8 cellular contexts compared by ENCODE assay signal in genomic region chrX:65034641-65035450, GRCh38. TPM values are rescaled to one million over a fixed set of nuclear protein-coding genes. Genes with fewer than 3 reads are reported as not detected.
DNase-seq lines count a peak whose midpoint lies in the region; ATAC-seq, FAIRE-seq and TF ChIP-seq lines count a peak whose summit lies in the region.

Gene ZC3H12B (plus strand): TSS chrX:65034826.

- POLR2A ChIA-PET in RWPE1 (lab: Yijun Ruan, JAX; ENCODE audit: low non-redundant PET): no interaction called here

- peak; percentile 81 for ATAC-seq in GM18870 (IDR thresholded peaks at IDR 0.05; ENCODE audit: unreplicated experiment)
- ATAC-seq in HG03159 (IDR thresholded peaks at IDR 0.05; ENCODE audit: unreplicated experiment): peak; percentile 95

- TF ChIP-seq CTCF in RWPE1 (conservative IDR thresholded peaks at IDR 0.05; ENCODE audit: low read depth): no peak

- H3K27ac ChIP-seq in RWPE1 (no peak within 1 kb of the TSS), substantia nigra (ENCODE audit: low read depth, low read length, poor library complexity, severe bottlenecking) (peak within 1 kb of the TSS; percentile 68)

- FAIRE-seq in frontal cortex (lab: Jason Lieb, UNC): no peak

- in situ Hi-C loops in ACHN (cut with HindIII; ENCODE audit: low pct_ligation_motif_present, low pct_unique_long_range_greater_than_20kb, low sequenced_read_pairs): no loop called here

- DNase-seq in ACHN (peak; percentile 61), RWPE1 (ENCODE audit: low spot score) (peak; percentile 10), activated gamma-delta T cell treated with Interleukin-2 at 50 U/mL for 16 hours (peak; percentile 72), frontal cortex (ENCODE audit: low spot score in 2 of 2) (peak; percentile 68 to 78), non-pigmented ciliary epithelial cell (ENCODE audit: low read depth) (peak; percentile 1), substantia nigra (lab: John Stamatoyannopoulos, UW) (peak; percentile 11 to 82 (median 63))

- CTCF ChIA-PET in RWPE1 (lab: Yijun Ruan, JAX): no interaction called here

RNA-seq across cellular contexts. Expression of gene ZC3H12B, which starts in this region (rescaled TPM):
- total RNA-seq in frontal cortex: 5.3 TPM

Comparison
In these comparisons a context has a peak if more than half of its experiments do, and no peak if none do; other contexts are left out.
1. DNase-seq: peak in every context shown above with its lines; median percentile 73 in frontal cortex; 72 in activated gamma-delta T cell treated with Interleukin-2 at 50 U/mL for 16 hours; 63 in substantia nigra; 61 in ACHN; 10 in RWPE1; 1 in non-pigmented ciliary epithelial cell.